1 cellular context compared by ENCODE assay signal in genomic region chr13:27965740-27966640, GRCh38.
TF ChIP-seq lines count a peak whose summit lies in the region.

No MANE protein-coding gene starts in this region.

TF ChIP-seq in H1, 55 proteins besides CTCF, POLR2A, EP300 and RAD21:
- TF ChIP-seq FOSL1 (IDR thresholded peaks at IDR 0.05; ENCODE audit: insufficient read depth, low read depth, low read length): no peak
- TF ChIP-seq KDM4A (IDR thresholded peaks at IDR 0.05; ENCODE audit: low read depth, low read length, severe bottlenecking): no peak
- TF ChIP-seq BACH1 (IDR thresholded peaks at IDR 0.05; ENCODE audit: low read length): peak; percentile 71
- TF ChIP-seq NRF1 (IDR thresholded peaks at IDR 0.05; ENCODE audit: low read depth, low read length): no peak
- TF ChIP-seq ZNF274 (IDR thresholded peaks at IDR 0.05; ENCODE audit: borderline replicate concordance, extremely low read depth, low read length): no peak
- TF ChIP-seq CHD1 (IDR thresholded peaks at IDR 0.05; ENCODE audit: low read depth, low read length): no peak
- no peak for TF ChIP-seq CBX5 (IDR thresholded peaks at IDR 0.05; ENCODE audit: low read depth, low read length)
- no peak; a peak in 1 of 4 replicates for TF ChIP-seq SIN3A (conservative IDR thresholded peaks at IDR 0.05 in 1 of 2, IDR thresholded peaks at IDR 0.05 in 1 of 2; ENCODE audit: low read depth in 1 of 2, low read length in 2 of 2)
- no peak for TF ChIP-seq PHF8 (conservative IDR thresholded peaks at IDR 0.05; ENCODE audit: low read depth, low read length)
- no peak for TF ChIP-seq ASH2L (IDR thresholded peaks at IDR 0.05; ENCODE audit: low read length)
- no peak for TF ChIP-seq SRF (IDR thresholded peaks at IDR 0.05; ENCODE audit: low read depth, low read length)
- TF ChIP-seq CEBPB (IDR thresholded peaks at IDR 0.05; ENCODE audit: low read depth, low read length): no peak
- TF ChIP-seq CTBP2 (IDR thresholded peaks at IDR 0.05; ENCODE audit: borderline replicate concordance, insufficient read depth, insufficient read length, low read length): peak; percentile 99
- TF ChIP-seq POLR2AphosphoS5 (IDR thresholded peaks at IDR 0.05; ENCODE audit: low read depth, low read length): no peak
- no peak for TF ChIP-seq GTF2F1 (IDR thresholded peaks at IDR 0.05; ENCODE audit: borderline replicate concordance, low read depth, low read length)
- no peak for TF ChIP-seq EGR1 (IDR thresholded peaks at IDR 0.05; ENCODE audit: borderline replicate concordance, low read depth, low read length)
- peak; percentile 82 for TF ChIP-seq POU5F1 (IDR thresholded peaks at IDR 0.05; ENCODE audit: low read depth, low read length)
- no peak for TF ChIP-seq E2F6 (IDR thresholded peaks at IDR 0.05)
- TF ChIP-seq HDAC2 (IDR thresholded peaks at IDR 0.05; ENCODE audit: borderline replicate concordance in 1 of 2, low read depth in 2 of 2, low read length in 2 of 2): peak; percentile 58 to 82; a peak in 2 of 4 replicates
- no peak for TF ChIP-seq ATF2 (IDR thresholded peaks at IDR 0.05; ENCODE audit: low read length)
- no peak for TF ChIP-seq CBX8 (IDR thresholded peaks at IDR 0.05; ENCODE audit: borderline replicate concordance, low read depth, low read length)
- TF ChIP-seq GABPA (IDR thresholded peaks at IDR 0.05; ENCODE audit: borderline replicate concordance, insufficient read depth, low read length): no peak
- no peak for TF ChIP-seq TBP (IDR thresholded peaks at IDR 0.05; ENCODE audit: low read depth, low read length)
- TF ChIP-seq MAFK (IDR thresholded peaks at IDR 0.05; ENCODE audit: low read depth, low read length): no peak
- TF ChIP-seq USF2 (IDR thresholded peaks at IDR 0.05; ENCODE audit: low read length): no peak
- TF ChIP-seq MAX (IDR thresholded peaks at IDR 0.05): no peak
- no peak for TF ChIP-seq CHD2 (IDR thresholded peaks at IDR 0.05; ENCODE audit: low read length)
- no peak; the same call in 1 of the 2 replicates for TF ChIP-seq SUZ12 (IDR thresholded peaks at IDR 0.05; ENCODE audit: low read length)
- TF ChIP-seq SP4 (IDR thresholded peaks at IDR 0.05; ENCODE audit: low read length): no peak
- TF ChIP-seq YY1 (IDR thresholded peaks at IDR 0.05; ENCODE audit: low read depth, low read length): peak; percentile 78
- TF ChIP-seq NANOG (IDR thresholded peaks at IDR 0.05; ENCODE audit: insufficient read depth, low read depth, low read length, poor library complexity, severe bottlenecking): peak; percentile 100
- peak; percentile 84 for TF ChIP-seq CHD7 (IDR thresholded peaks at IDR 0.05; ENCODE audit: insufficient replicate concordance, low read length)
- no peak; the same call in 1 of the 2 replicates for TF ChIP-seq TEAD4 (IDR thresholded peaks at IDR 0.05; ENCODE audit: low read depth, low read length)
- no peak for TF ChIP-seq KDM1A (IDR thresholded peaks at IDR 0.05; ENCODE audit: borderline replicate concordance, low read length)
- peak in 1 of 2 experiments; percentile 3 for TF ChIP-seq BCL11A (IDR thresholded peaks at IDR 0.05; ENCODE audit: low read depth in 2 of 2, low read length in 2 of 2)
- no peak for TF ChIP-seq SAP30 (IDR thresholded peaks at IDR 0.05; ENCODE audit: insufficient read depth, insufficient replicate concordance, low read length)
- no peak for TF ChIP-seq EZH2 (IDR thresholded peaks at IDR 0.05; ENCODE audit: low read depth, low read length, severe bottlenecking)
- TF ChIP-seq CREB1 (IDR thresholded peaks at IDR 0.05): no peak
- TF ChIP-seq TCF12 (IDR thresholded peaks at IDR 0.05; ENCODE audit: low read depth, low read length): peak; percentile 58; the same call in 1 of the 2 replicates
- no peak for TF ChIP-seq TAF7 (optimal IDR thresholded peaks at IDR 0.05; ENCODE audit: borderline replicate concordance, low read depth, low read length)
- TF ChIP-seq RFX5 (IDR thresholded peaks at IDR 0.05; ENCODE audit: borderline replicate concordance, low read depth, low read length): no peak
- no peak for TF ChIP-seq RXRA (IDR thresholded peaks at IDR 0.05; ENCODE audit: insufficient read depth, low read depth, low read length)
- no peak for TF ChIP-seq RBBP5 (IDR thresholded peaks at IDR 0.05; ENCODE audit: borderline replicate concordance, low read depth, low read length)
- TF ChIP-seq SP1 (IDR thresholded peaks at IDR 0.05; ENCODE audit: low read depth, low read length): peak; percentile 69; the same call in 1 of the 2 replicates
- TF ChIP-seq KDM5A (IDR thresholded peaks at IDR 0.05; ENCODE audit: low read length): no peak
- TF ChIP-seq RNF2 (IDR thresholded peaks at IDR 0.05; ENCODE audit: borderline replicate concordance, low read depth, low read length, missing control alignments, poor library complexity, severe bottlenecking): peak; percentile 19
- TF ChIP-seq ATF3 (IDR thresholded peaks at IDR 0.05; ENCODE audit: insufficient read depth, low read depth, low read length): no peak
- TF ChIP-seq SP2 (IDR thresholded peaks at IDR 0.05; ENCODE audit: low read length): no peak
- TF ChIP-seq HDAC6 (IDR thresholded peaks at IDR 0.05; ENCODE audit: low read depth, low read length): no peak
- TF ChIP-seq SIRT6 (IDR thresholded peaks at IDR 0.05; ENCODE audit: low read length): no peak
- no peak for TF ChIP-seq TAF1 (IDR thresholded peaks at IDR 0.05; ENCODE audit: low read depth, low read length)
- no peak for TF ChIP-seq JUN (IDR thresholded peaks at IDR 0.05; ENCODE audit: low read depth, low read length)
- no peak for TF ChIP-seq BRCA1 (IDR thresholded peaks at IDR 0.05; ENCODE audit: low read depth, low read length)
- TF ChIP-seq SIX5 (IDR thresholded peaks at IDR 0.05; ENCODE audit: low read depth, low read length): no peak
- no peak for TF ChIP-seq JUND (IDR thresholded peaks at IDR 0.05; ENCODE audit: low read length)
